ENCODE assay signal across 1 cellular context in genomic region chr13:112969692-112970338, GRCh38.
TF ChIP-seq lines count a peak whose summit lies in the region.

No MANE protein-coding gene starts in this region.

TF ChIP-seq in GM23338, 12 proteins besides CTCF, POLR2A, EP300 and RAD21 (continued from another document):
- no peak for TF ChIP-seq ZNF462 (CRISPR knock-in tag; IDR thresholded peaks at IDR 0.05)
